1 cellular context compared by ENCODE assay signal in the genomic region with DNA sequence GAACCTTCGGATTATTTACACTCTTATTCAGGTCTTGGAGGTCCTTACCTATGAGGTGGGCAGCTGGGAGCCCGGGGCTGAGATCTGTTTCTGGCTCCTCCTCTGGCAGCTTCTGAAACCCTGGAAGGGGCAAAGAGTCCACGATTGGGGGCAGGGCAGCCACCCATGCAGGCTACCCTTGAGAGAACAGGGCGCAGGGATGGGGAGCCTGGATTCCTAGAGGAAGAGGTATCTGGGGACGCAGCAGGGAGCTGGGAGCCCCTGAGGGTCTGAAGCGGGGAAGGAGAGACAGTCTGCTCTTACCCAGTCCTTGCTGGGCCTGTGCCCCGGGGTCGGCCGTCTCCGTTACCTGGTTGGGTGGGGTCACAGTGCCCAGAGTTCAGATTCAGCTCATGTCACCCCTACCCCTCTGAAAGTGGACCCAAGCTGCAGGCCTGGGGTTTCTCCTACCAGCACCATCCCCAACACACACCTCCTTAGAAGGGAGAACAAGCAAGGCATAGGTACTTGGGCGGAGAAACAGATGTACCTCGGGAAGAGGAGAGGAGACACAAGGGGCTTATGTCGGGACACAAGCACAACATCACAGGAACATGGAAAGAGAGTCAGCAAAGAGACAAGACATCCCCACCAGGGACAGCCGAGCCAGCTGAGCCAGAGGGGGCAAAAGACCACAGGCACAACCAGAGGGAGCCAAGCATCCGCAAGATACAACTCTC.
TF ChIP-seq lines count a peak whose summit lies in the region.

No MANE protein-coding gene starts in this region.

TF ChIP-seq in H1, 55 proteins besides CTCF, POLR2A, EP300 and RAD21:
- TF ChIP-seq GTF2F1 (IDR thresholded peaks at IDR 0.05; ENCODE audit: borderline replicate concordance, low read depth, low read length) (no peak), SP4 (IDR thresholded peaks at IDR 0.05; ENCODE audit: low read length) (no peak), CHD2 (IDR thresholded peaks at IDR 0.05; ENCODE audit: low read length) (no peak), RNF2 (IDR thresholded peaks at IDR 0.05; ENCODE audit: borderline replicate concordance, low read depth, low read length, missing control alignments, poor library complexity, severe bottlenecking) (no peak), KDM4A (IDR thresholded peaks at IDR 0.05; ENCODE audit: low read depth, low read length, severe bottlenecking) (no peak), NRF1 (IDR thresholded peaks at IDR 0.05; ENCODE audit: low read depth, low read length) (no peak), SIRT6 (IDR thresholded peaks at IDR 0.05; ENCODE audit: low read length) (no peak), TEAD4 (IDR thresholded peaks at IDR 0.05; ENCODE audit: low read depth, low read length) (no peak), KDM1A (IDR thresholded peaks at IDR 0.05; ENCODE audit: borderline replicate concordance, low read length) (no peak), JUN (IDR thresholded peaks at IDR 0.05; ENCODE audit: low read depth, low read length) (no peak)
- TF ChIP-seq, protein P1, sequence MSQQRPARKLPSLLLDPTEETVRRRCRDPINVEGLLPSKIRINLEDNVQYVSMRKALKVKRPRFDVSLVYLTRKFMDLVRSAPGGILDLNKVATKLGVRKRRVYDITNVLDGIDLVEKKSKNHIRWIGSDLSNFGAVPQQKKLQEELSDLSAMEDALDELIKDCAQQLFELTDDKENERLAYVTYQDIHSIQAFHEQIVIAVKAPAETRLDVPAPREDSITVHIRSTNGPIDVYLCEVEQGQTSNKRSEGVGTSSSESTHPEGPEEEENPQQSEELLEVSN (IDR thresholded peaks at IDR 0.05) = no peak
- TF ChIP-seq, protein P2, sequence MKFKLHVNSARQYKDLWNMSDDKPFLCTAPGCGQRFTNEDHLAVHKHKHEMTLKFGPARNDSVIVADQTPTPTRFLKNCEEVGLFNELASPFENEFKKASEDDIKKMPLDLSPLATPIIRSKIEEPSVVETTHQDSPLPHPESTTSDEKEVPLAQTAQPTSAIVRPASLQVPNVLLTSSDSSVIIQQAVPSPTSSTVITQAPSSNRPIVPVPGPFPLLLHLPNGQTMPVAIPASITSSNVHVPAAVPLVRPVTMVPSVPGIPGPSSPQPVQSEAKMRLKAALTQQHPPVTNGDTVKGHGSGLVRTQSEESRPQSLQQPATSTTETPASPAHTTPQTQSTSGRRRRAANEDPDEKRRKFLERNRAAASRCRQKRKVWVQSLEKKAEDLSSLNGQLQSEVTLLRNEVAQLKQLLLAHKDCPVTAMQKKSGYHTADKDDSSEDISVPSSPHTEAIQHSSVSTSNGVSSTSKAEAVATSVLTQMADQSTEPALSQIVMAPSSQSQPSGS (IDR thresholded peaks at IDR 0.05; ENCODE audit: low read length) = no peak
